ENCODE assay signal across 16 cellular contexts in the genomic region with DNA sequence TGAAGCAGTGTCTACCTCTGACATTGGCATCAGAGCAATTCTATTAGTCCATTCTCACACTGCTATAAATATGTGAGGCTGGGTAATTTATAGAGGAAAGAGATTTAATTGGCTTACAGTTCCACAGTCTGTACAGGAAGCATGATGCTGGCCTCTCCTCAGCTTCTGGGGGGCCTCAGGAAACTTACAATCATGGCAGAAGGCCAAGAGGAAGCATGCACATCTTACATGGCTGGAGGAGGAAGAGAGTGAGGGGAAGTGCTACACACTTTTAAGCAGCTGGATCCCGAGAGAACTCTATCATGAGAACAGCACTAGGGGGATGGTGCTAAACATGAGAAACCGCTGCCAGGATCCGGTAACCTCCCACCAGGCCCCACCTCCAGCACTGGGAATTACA. TPM values are rescaled to one million over a fixed set of nuclear protein-coding genes. Genes with fewer than 3 reads are reported as not detected.
A peak's percentile ranks its signal among the peaks of the same experiment; 100 is the strongest.
DNase-seq lines count a peak whose midpoint lies in the region; ATAC-seq, FAIRE-seq and TF ChIP-seq lines count a peak whose summit lies in the region.
"Had no signal": no experiment of that assay in that cellular context is flagged by ENCODE, and none has a peak within 500 bp of the region (broad histone marks: within the 10 kb centered on the region; RNA-seq: fewer than 3 reads in every experiment).

No MANE protein-coding gene starts in this region.

- H3K4me2 ChIP-seq in H1 (ENCODE audit: insufficient read depth in 1 of 2, low read depth in 2 of 2, low read length in 2 of 2): no peak overlapping the region

- no peak overlapping the region for H3K18ac ChIP-seq in H1 (ENCODE audit: extremely low read depth, low read length)

- H2BK12ac ChIP-seq in H1 (ENCODE audit: low read depth, low read length): no peak overlapping the region

- no peak overlapping the region for H2BK15ac ChIP-seq in H1 (ENCODE audit: low read length)

- 64% methylated on average over 3 of the region's 3 CpGs; no CpG with 5 or more reads in 1 of the 2 experiments for WGBS in H1 (ENCODE audit: extremely low coverage in 1 of 2, insufficient coverage in 1 of 2, insufficient read length in 1 of 2, insufficient replicate concordance in 2 of 2, low coverage in 1 of 2, low lambda C conversion rate in 2 of 2, missing lambda C conversion rate in 1 of 2), 2 experiments

- H4K5ac ChIP-seq in H1 (ENCODE audit: insufficient read length, low read depth, low read length): no peak overlapping the region

- H3K9me3 ChIP-seq in H1 (ENCODE audit: insufficient read depth in 2 of 2, low read depth in 1 of 2, low read length in 1 of 2): no peaks in the 10 kb centered on the region

- H2AK5ac ChIP-seq in H1 (ENCODE audit: low read depth, low read length): no peak overlapping the region

- TF ChIP-seq CTCF in H1 (IDR thresholded peaks at IDR 0.05; ENCODE audit: control extremely low read depth in 1 of 3, insufficient read depth in 1 of 3, low read depth in 1 of 3, low read length in 3 of 3): no peak
- no peak for TF ChIP-seq CTCF in WTC11 (IDR thresholded peaks at IDR 0.05)
- TF ChIP-seq CTCF in endothelial cell (IDR thresholded peaks at IDR 0.05; ENCODE audit: unreplicated experiment): no peak

- ATAC-seq in WTC11 (no peak), HG03039 (IDR thresholded peaks at IDR 0.05; ENCODE audit: unreplicated experiment) (no peak)

- no peak overlapping the region for H3K4me3 Mint-ChIP-seq in WTC11
- H3K4me3 Mint-ChIP-seq in endothelial cell (ENCODE audit: unreplicated experiment): no peak overlapping the region
- H3K4me3 Mint-ChIP-seq: B cell; CD4-positive, alpha-beta T cell; H9 had no signal

- no peak overlapping the region for H3K4me3 ChIP-seq in Jurkat, Clone E6-1 (ENCODE audit: low read length)
- no peak overlapping the region; a peak in 1 of 8 replicates for H3K4me3 ChIP-seq in H1 (ENCODE audit: extremely low read depth in 1 of 4, insufficient read depth in 2 of 4, low read depth in 3 of 4, low read length in 4 of 4)
- H3K4me3 ChIP-seq: GM23248 had no signal

- TF ChIP-seq POLR2A in H1 (IDR thresholded peaks at IDR 0.05; ENCODE audit: control extremely low read depth in 1 of 2, low read depth in 2 of 2, low read length in 2 of 2): no peak

- POLR2A ChIA-PET in H1 (lab: Charles Lee; ENCODE audit: partially characterized antibody) (no interaction called here), WTC11 (lab: Charles Lee) (no interaction called here)

- no peak overlapping the region for H2BK20ac ChIP-seq in H1 (ENCODE audit: low read length)

- H3K36me3 Mint-ChIP-seq in WTC11 (no peaks in the 10 kb centered on the region), endothelial cell (ENCODE audit: low read depth, unreplicated experiment) (no peaks in the 10 kb centered on the region)

- peaks cover 27% of the 10 kb centered on the region for H3K4me1 Mint-ChIP-seq in WTC11
- peaks cover 6% of the 10 kb centered on the region for H3K4me1 Mint-ChIP-seq in endothelial cell (ENCODE audit: unreplicated experiment)
- H3K4me1 Mint-ChIP-seq: B cell had no signal

- no peak for TF ChIP-seq EP300 in H1 (IDR thresholded peaks at IDR 0.05; ENCODE audit: borderline replicate concordance in 1 of 2, low read depth in 2 of 2, low read length in 2 of 2)

- H3K27me3 Mint-ChIP-seq in WTC11 (ENCODE audit: low read depth) (peaks cover 36% of the 10 kb centered on the region), endothelial cell (ENCODE audit: unreplicated experiment) (no peaks in the 10 kb centered on the region)
- H3K27me3 Mint-ChIP-seq: B cell; CD4-positive, alpha-beta T cell had no signal

- H3K27me3 ChIP-seq in H1 (replicated peaks in 1 of 4; ENCODE audit: control insufficient read depth in 3 of 4, extremely low read depth in 1 of 4, insufficient read depth in 3 of 4, low read length in 3 of 4): peaks cover 0 to 3% (median 0%) of the 10 kb centered on the region in 4 experiments; a peak in 1 of 7 replicates

- 0 out of 2 replicates have a peak, but pooled peaks cover 4% of the 10 kb centered on the region for H3K9me3 Mint-ChIP-seq in WTC11
- peaks cover 5% of the 10 kb centered on the region for H3K9me3 Mint-ChIP-seq in endothelial cell (ENCODE audit: unreplicated experiment)
- H3K9me3 Mint-ChIP-seq: CD4-positive, alpha-beta T cell had no signal

- H2BK5ac ChIP-seq in H1 (ENCODE audit: low read depth, low read length): no peak overlapping the region

- 0 out of 2 replicates have a peak overlapping the region, but pooled peaks have one; percentile 9 for H2AFZ ChIP-seq in H1 (ENCODE audit: low read length)
- H2AFZ ChIP-seq: GM23248 had no signal

- H3K56ac ChIP-seq in H1 (replicated peaks; ENCODE audit: insufficient read length, low read depth, low read length): no peak overlapping the region

- no peak for FAIRE-seq in H1 (lab: Jason Lieb, UNC)
- FAIRE-seq: GM12891 had no signal

- H3K14ac ChIP-seq in H1 (ENCODE audit: insufficient read length): no peak overlapping the region

- H3K36me3 ChIP-seq in H1 (ENCODE audit: control insufficient read depth in 2 of 4, insufficient read depth in 4 of 4, low read length in 3 of 4): no peaks in the 10 kb centered on the region

- no peaks in the 10 kb centered on the region for H3K79me2 ChIP-seq in H1 (ENCODE audit: control insufficient read depth in 1 of 2, insufficient read depth in 2 of 2, low read length in 2 of 2)

- H3K27ac Mint-ChIP-seq in WTC11 (no peak overlapping the region), endothelial cell (ENCODE audit: unreplicated experiment) (no peak overlapping the region)
- H3K27ac Mint-ChIP-seq: B cell; CD4-positive, alpha-beta T cell; H9 had no signal

- H3K4ac ChIP-seq in H1 (replicated peaks; ENCODE audit: insufficient read length, low read depth, low read length): no peak overlapping the region

- no peak overlapping the region for H3K23ac ChIP-seq in H1 (ENCODE audit: insufficient read length)

- H4K8ac ChIP-seq in H1 (ENCODE audit: extremely low read depth, insufficient read depth, low read length): no peak overlapping the region

- no peak overlapping the region for H3K9ac ChIP-seq in H1 (replicated peaks in 1 of 4; ENCODE audit: extremely low read depth in 1 of 4, low read depth in 3 of 4, low read length in 3 of 4)
- H3K9ac ChIP-seq: GM23248 had no signal

- no peak overlapping the region for H2BK120ac ChIP-seq in H1 (replicated peaks; ENCODE audit: low read depth, low read length)

- no peaks in the 10 kb centered on the region for H4K20me1 ChIP-seq in H1 (replicated peaks in 1 of 2; ENCODE audit: control insufficient read depth in 1 of 2, insufficient read depth in 2 of 2, low read length in 2 of 2)

- no peak for TF ChIP-seq RAD21 in H1 (IDR thresholded peaks at IDR 0.05 in 1 of 2, conservative IDR thresholded peaks at IDR 0.05 in 1 of 2; ENCODE audit: low read depth in 2 of 2, low read length in 2 of 2)

- H3K79me1 ChIP-seq in H1 (ENCODE audit: low read depth, low read length): no peaks in the 10 kb centered on the region

- H3K4me1 ChIP-seq in H1 (replicated peaks in 1 of 4; ENCODE audit: control insufficient read depth in 3 of 4, insufficient read depth in 4 of 4, low read length in 3 of 4): peaks cover 3 to 18% (median 7%) of the 10 kb centered on the region in 4 experiments; a peak in 5 of 7 replicates

- H3K23me2 ChIP-seq in H1 (ENCODE audit: low read depth, low read length): no peaks in the 10 kb centered on the region; the same call in 1 of the 2 replicates

- no peak overlapping the region for H4K91ac ChIP-seq in H1 (replicated peaks; ENCODE audit: insufficient read length, low read length)

- CTCF ChIA-PET in H1 (lab: Charles Lee; ENCODE audit: partially characterized antibody) (no interaction called here), WTC11 (lab: Charles Lee) (no interaction called here)

- DNase-seq in GDM1 (lab: John Stamatoyannopoulos, UW) (peak; percentile 18), OCI-M1 (lab: John Stamatoyannopoulos, UW) (peak; percentile 27), H1 (ENCODE audit: low read depth in 1 of 2, low spot score in 2 of 2) (no peak), WTC11 (ENCODE audit: low spot score) (no peak), NCI-H510A treated with DMSO at 0.1 percent for 48 hours (lab: John Stamatoyannopoulos, UW) (no peak), endothelial cell (ENCODE audit: low spot score) (no peak)
- DNase-seq in Jurkat, Clone E6-1 (ENCODE audit: low read depth, low spot score): peak; percentile 15
- DNase-seq: C1 segment of cervical spinal cord; Calu3; CD4-positive, alpha-beta T cell; DMS 273 treated with DMSO at 0.1 percent for 48 hours; GM23248; H9 had no signal

- H3K27ac ChIP-seq in H1 (ENCODE audit: low read depth, low read length): no peak overlapping the region
- H3K27ac ChIP-seq: GM23248 had no signal

TF ChIP-seq in H1, 55 proteins besides CTCF, POLR2A, EP300 and RAD21 (continues in another document):
- no peak for TF ChIP-seq SRF (IDR thresholded peaks at IDR 0.05; ENCODE audit: low read depth, low read length)
- no peak for TF ChIP-seq RXRA (IDR thresholded peaks at IDR 0.05; ENCODE audit: insufficient read depth, low read depth, low read length)
- TF ChIP-seq RBBP5 (IDR thresholded peaks at IDR 0.05; ENCODE audit: borderline replicate concordance, low read depth, low read length): no peak
- no peak for TF ChIP-seq BACH1 (IDR thresholded peaks at IDR 0.05; ENCODE audit: low read length)

TF ChIP-seq in WTC11, 78 proteins besides CTCF, POLR2A, EP300 and RAD21:
- no peak for TF ChIP-seq NR1H2 (CRISPR knock-in tag; IDR thresholded peaks at IDR 0.05)
- TF ChIP-seq PRRX2 (CRISPR knock-in tag; IDR thresholded peaks at IDR 0.05): no peak
TF ChIP-seq in WTC11: peak in this region for 0.

RNA-seq across cellular contexts. Expression of a gene that starts 25.7 kb away (rescaled TPM):
- 24.2 TPM for polyA plus RNA-seq in Jurkat, Clone E6-1 (2012; ENCODE audit: insufficient read depth, insufficient read length)
- total RNA-seq in H1 (2021; fragmentation: NEBNext Ultra II Directional; extraction: Animal tissue kit (Norgen Biotek cat#: 25700)): 34.9 and 35.5 TPM in 2 replicates
- polyA plus RNA-seq in H1 (2011; rRNA removed): 3.5 and 4.3 TPM in 2 replicates
- polyA plus RNA-seq in H1 (2011; cell fraction: cytosol; rRNA removed): 5.0 TPM
- polyA plus RNA-seq in H1 (2011; cell fraction: nucleus; rRNA removed): 10.6 TPM
- 7.6 to 12.7 TPM (median 10.0 TPM) in 4 replicates for polyA plus RNA-seq in H1 (2012, experiment 1 of 2)
- 0.54 TPM for polyA plus RNA-seq in H1 (2012, experiment 2 of 2)
- polyA plus RNA-seq in H1 (2013, experiment 1 of 2): 20.7 TPM
- 19.5 TPM for polyA plus RNA-seq in H1 (2013, experiment 2 of 2)
- 19.3 and 21.3 TPM in 2 replicates for polyA minus RNA-seq in H1 (2011; rRNA and poly(A)+ RNA removed)
- polyA minus RNA-seq in H1 (2011; cell fraction: cytosol; rRNA and poly(A)+ RNA removed): 6.5 TPM
- 26.6 TPM for polyA minus RNA-seq in H1 (2011; cell fraction: nucleus; rRNA and poly(A)+ RNA removed)
- total RNA-seq in WTC11 (2021) (24.6 to 29.1 TPM (median 28.7 TPM) in 3 replicates), endothelial cell (ENCODE audit: unreplicated experiment) (71.9 TPM)

Comparison
In these comparisons a context has a peak if more than half of its experiments do, and no peak if none do; other contexts are left out.
1. DNase-seq: peak in GDM1 (single experiment), Jurkat, Clone E6-1 (single experiment) and OCI-M1 (single experiment); none in H1 (0 of 2), WTC11 (single experiment), NCI-H510A treated with DMSO at 0.1 percent for 48 hours (single experiment) and endothelial cell (single experiment).